14 cellular contexts compared by ENCODE assay signal in genomic region chr11:131889760-131890620, GRCh38.
DNase-seq lines count a peak whose midpoint lies in the region; ATAC-seq and TF ChIP-seq lines count a peak whose summit lies in the region.
"Had no signal": no experiment of that assay in that cellular context is flagged by ENCODE, and none has a peak within 500 bp of the region (broad histone marks: within the 10 kb centered on the region; RNA-seq: fewer than 3 reads in every experiment).

No MANE protein-coding gene starts in this region.

- H3K4me1 ChIP-seq in BLaER1 (peaks cover 27% of the 10 kb centered on the region), HEK293 (ENCODE audit: control insufficient read depth, insufficient read depth, low read length) (peaks cover 4% of the 10 kb centered on the region; the same call in 1 of the 2 replicates), muscle layer of colon (ENCODE audit: insufficient read depth, low read length) (peaks cover 29% of the 10 kb centered on the region)
- H3K4me1 ChIP-seq: adrenal gland had no signal

- H3K36me3 ChIP-seq in BLaER1 (no peaks in the 10 kb centered on the region), HEK293 (ENCODE audit: control insufficient read depth in 2 of 2, insufficient read depth in 1 of 2, low read length in 2 of 2) (no peaks in the 10 kb centered on the region), muscle layer of colon (ENCODE audit: insufficient read depth, low read length) (no peaks in the 10 kb centered on the region)
- H3K36me3 ChIP-seq: adrenal gland had no signal

- H4K20me1 ChIP-seq in BLaER1: no peaks in the 10 kb centered on the region

- H3K9me3 ChIP-seq in BLaER1: no peaks in the 10 kb centered on the region
- H3K9me3 ChIP-seq in HEK293 (ENCODE audit: control insufficient read depth, insufficient read depth, low read depth, low read length): no peaks in the 10 kb centered on the region
- no peaks in the 10 kb centered on the region for H3K9me3 ChIP-seq in muscle layer of colon (ENCODE audit: low read length)
- H3K9me3 ChIP-seq: adrenal gland, mucosa of descending colon had no signal

- POLR2A ChIA-PET in HEK293 (lab: Yijun Ruan, JAX): no interaction called here

- CTCF ChIA-PET in HEK293 (lab: Yijun Ruan, JAX): interaction anchor here (0.6 kb wide), 1 partner anchor 198 kb away, joined by 4 read pairs; no protein-coding TSS in a partner anchor

- H3K9ac ChIP-seq in BLaER1 (no peak overlapping the region), muscle layer of colon (ENCODE audit: low read length) (no peak overlapping the region)

- ATAC-seq in GM18502 (IDR thresholded peaks at IDR 0.05; ENCODE audit: poor library complexity, unreplicated experiment): no peak
- ATAC-seq: Panc1 had no signal

- H3K27ac ChIP-seq in BLaER1 (no peak overlapping the region), HEK293 (ENCODE audit: extremely low read depth, low read depth, low read length) (peak overlapping the region; percentile 33; the same call in 1 of the 2 replicates), caudate nucleus (ENCODE audit: low read depth, low read length) (peak overlapping the region; percentile 56), muscle layer of colon (ENCODE audit: low read depth, low read length) (peak overlapping the region; percentile 60)
- H3K27ac ChIP-seq: adrenal gland had no signal

- peak overlapping the region; percentile 52 for H3K4me2 ChIP-seq in BLaER1

- H3K27me3 ChIP-seq in BLaER1: no peaks in the 10 kb centered on the region
- H3K27me3 ChIP-seq in muscle layer of colon (ENCODE audit: control insufficient read depth in 1 of 2, insufficient read depth in 2 of 2, low read length in 2 of 2): no peaks in the 10 kb centered on the region
- H3K27me3 ChIP-seq: adrenal gland had no signal

- DNase-seq in caudate nucleus (lab: John Stamatoyannopoulos, UW): peak in 16 of 61 donors; percentile 15 to 76 (median 46)
- no peak for DNase-seq in hypothalamus (lab: John Stamatoyannopoulos, UW)
- DNase-seq in T-helper 1 cell: no peak
- DNase-seq in NCI-H1436 (lab: John Stamatoyannopoulos, UW): no peak
- DNase-seq: adrenal gland; CD4-positive, alpha-beta T cell; effector memory CD4-positive, alpha-beta T cell; mucosa of descending colon; NCI-H1930 had no signal

- H3K4me3 ChIP-seq in BLaER1 (no peak overlapping the region), HEK293 (ENCODE audit: low read depth, low read length) (no peak overlapping the region), muscle layer of colon (ENCODE audit: low read depth in 1 of 2, low read length in 2 of 2) (no peak overlapping the region)
- H3K4me3 ChIP-seq: adrenal gland, mucosa of descending colon had no signal

- TF ChIP-seq CTCF in HEK293 (tag by site-specific recombination; IDR thresholded peaks at IDR 0.05): no peak

TF ChIP-seq in HEK293, 187 proteins besides CTCF, POLR2A, EP300 and RAD21:
- TF ChIP-seq ZNF596 (tag by site-specific recombination; IDR thresholded peaks at IDR 0.05) (peak; percentile 84), ZNF335 (tag by site-specific recombination; conservative IDR thresholded peaks at IDR 0.05) (no peak), ZNF2 (tag by site-specific recombination; IDR thresholded peaks at IDR 0.05) (no peak)
TF ChIP-seq in HEK293: peak in this region for 1.
